ENCODE assay signal across 1 cellular context in genomic region chr22:19571207-19571795, GRCh38.
TF ChIP-seq lines count a peak whose summit lies in the region.

No MANE protein-coding gene starts in this region.

TF ChIP-seq in K562, 482 proteins besides CTCF, POLR2A, EP300 and RAD21 (continued from another document):
- TF ChIP-seq ATF3 (IDR thresholded peaks at IDR 0.05) (peak; percentile 78), ATF3 (CRISPR knock-in tag; conservative IDR thresholded peaks at IDR 0.05) (no peak), ZFP91 (CRISPR knock-in tag; IDR thresholded peaks at IDR 0.05) (0 out of 2 replicates have a peak, but pooled peaks have one; percentile 38), NFATC3 (IDR thresholded peaks at IDR 0.05) (no peak), JUND (IDR thresholded peaks at IDR 0.05; ENCODE audit: borderline replicate concordance, low read depth, low read length) (peak; percentile 90), JUND (tag; IDR thresholded peaks at IDR 0.05; ENCODE audit: borderline replicate concordance, low read depth, low read length) (peak; percentile 73; the same call in 1 of the 3 replicates), RCOR1 (IDR thresholded peaks at IDR 0.05; ENCODE audit: borderline replicate concordance in 1 of 2, low read depth in 2 of 2, low read length in 2 of 2) (peak in 1 of 2 experiments; percentile 91; a peak in 1 of 4 replicates), NRF1 (conservative IDR thresholded peaks at IDR 0.05 in 1 of 2, IDR thresholded peaks at IDR 0.05 in 1 of 2) (no peak), OTX1 (CRISPR knock-in tag; IDR thresholded peaks at IDR 0.05) (0 out of 2 replicates have a peak, but pooled peaks have one; percentile 62), PTBP1 (IDR thresholded peaks at IDR 0.05; ENCODE audit: low read depth, low read length) (no peak), RFX5 (IDR thresholded peaks at IDR 0.05; ENCODE audit: low read depth, low read length) (no peak), ZNF263 (CRISPR knock-in tag; IDR thresholded peaks at IDR 0.05; ENCODE audit: borderline replicate concordance) (peak; percentile 23; the same call in 1 of the 2 replicates), SLC30A9 (CRISPR knock-in tag; IDR thresholded peaks at IDR 0.05) (no peak), ZNF408 (CRISPR knock-in tag; IDR thresholded peaks at IDR 0.05; ENCODE audit: low read depth) (0 out of 2 replicates have a peak, but pooled peaks have one; percentile 63), TFE3 (CRISPR knock-in tag; IDR thresholded peaks at IDR 0.05) (peak; percentile 97), USF2 (CRISPR knock-in tag; IDR thresholded peaks at IDR 0.05) (peak; percentile 74), TOE1 (IDR thresholded peaks at IDR 0.05; ENCODE audit: borderline replicate concordance) (peak; percentile 92), TOE1 (CRISPR knock-in tag; IDR thresholded peaks at IDR 0.05; ENCODE audit: borderline replicate concordance, low read depth) (peak; percentile 91; the same call in 1 of the 2 replicates), HNRNPUL1 (IDR thresholded peaks at IDR 0.05; ENCODE audit: low read length) (no peak), JUN (IDR thresholded peaks at IDR 0.05; ENCODE audit: borderline replicate concordance, low read depth, low read length) (peak; percentile 63; the same call in 1 of the 2 replicates), JUN (CRISPR knock-in tag; IDR thresholded peaks at IDR 0.05; ENCODE audit: borderline replicate concordance) (no peak), ZNF143 (CRISPR knock-in tag; IDR thresholded peaks at IDR 0.05) (no peak), CBX8 (IDR thresholded peaks at IDR 0.05; ENCODE audit: borderline replicate concordance, extremely low read depth, low read depth, low read length, poor library complexity, severe bottlenecking) (no peak), GTF2E2 (tag; IDR thresholded peaks at IDR 0.05) (no peak), FOSL1 (tag; conservative IDR thresholded peaks at IDR 0.05) (peak; percentile 94), ZNF511 (CRISPR knock-in tag; IDR thresholded peaks at IDR 0.05) (0 out of 2 replicates have a peak, but pooled peaks have one; percentile 75), USF1 (CRISPR knock-in tag; IDR thresholded peaks at IDR 0.05) (peak; percentile 73), CBFA2T3 (IDR thresholded peaks at IDR 0.05) (0 out of 2 replicates have a peak, but pooled peaks have one; percentile 7), ZBTB1 (CRISPR knock-in tag; IDR thresholded peaks at IDR 0.05; ENCODE audit: borderline replicate concordance, low read depth) (0 out of 2 replicates have a peak, but pooled peaks have one; percentile 17)
TF ChIP-seq in K562: peak in this region for 29.
